ENCODE assay signal across 26 cellular contexts in the genomic region with DNA sequence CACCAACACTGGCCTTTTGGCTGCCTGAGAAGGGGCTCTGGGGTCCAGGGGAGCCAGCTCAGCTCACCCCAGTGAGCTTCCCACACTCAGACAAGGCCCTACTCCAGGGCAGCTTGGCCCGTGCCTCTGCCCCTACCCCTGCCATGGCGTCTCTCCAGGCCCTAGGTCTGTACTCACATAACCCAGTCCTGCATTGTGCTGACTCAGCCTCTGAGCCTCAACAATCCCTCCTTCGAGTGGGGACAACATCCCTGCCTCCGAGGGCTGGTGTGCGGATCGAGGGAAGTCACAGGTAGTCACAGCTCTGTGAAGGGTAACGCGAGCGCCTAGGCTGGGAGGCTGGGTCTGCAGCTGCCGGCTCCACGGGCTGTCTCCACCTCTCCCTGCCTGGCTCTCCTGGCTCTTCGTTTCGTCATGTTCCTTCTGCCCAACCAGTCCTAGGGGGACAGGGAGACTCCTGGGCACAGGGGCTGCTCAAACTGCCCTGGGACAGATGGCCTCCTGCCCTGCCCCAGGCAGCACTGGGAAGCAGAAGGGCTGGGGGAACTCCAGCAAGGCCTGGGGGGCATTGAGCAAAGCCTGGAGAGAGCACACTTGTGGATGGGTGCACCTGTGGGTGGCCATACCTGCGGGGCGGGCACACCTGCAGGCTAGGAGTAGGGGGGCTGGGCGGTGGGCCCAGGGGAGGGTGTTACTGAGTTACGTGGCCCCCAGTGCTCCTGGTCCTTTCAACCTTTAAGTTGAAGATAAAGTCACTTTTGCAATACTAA.
"Had no signal": no experiment of that assay in that cellular context is flagged by ENCODE, and none has a peak within 500 bp of the region (broad histone marks: within the 10 kb centered on the region; RNA-seq: fewer than 3 reads in every experiment).

No MANE protein-coding gene starts in this region.

- H3K4me1 Mint-ChIP-seq: naive thymus-derived CD8-positive, alpha-beta T cell; stimulated activated effector memory CD8-positive, alpha-beta T cell treated with anti-CD3 and anti-CD28 coated beads, Interleukin-12 subunit alpha, Interleukin-12 subunit beta, amount 100 ng/mL, for 72 hours had no signal

- H3K4me3 Mint-ChIP-seq: effector memory CD8-positive, alpha-beta T cell; naive thymus-derived CD8-positive, alpha-beta T cell; nephron progenitor cell; stimulated activated effector memory CD8-positive, alpha-beta T cell treated with anti-CD3 and anti-CD28 coated beads, Interleukin-12 subunit alpha, Interleukin-12 subunit beta, amount 100 ng/mL, for 72 hours had no signal

- H3K36me3 Mint-ChIP-seq: naive thymus-derived CD8-positive, alpha-beta T cell; stimulated activated effector memory CD8-positive, alpha-beta T cell treated with anti-CD3 and anti-CD28 coated beads, Interleukin-12 subunit alpha, Interleukin-12 subunit beta, amount 100 ng/mL, for 72 hours had no signal

- H3K9me3 Mint-ChIP-seq: effector memory CD8-positive, alpha-beta T cell; naive thymus-derived CD8-positive, alpha-beta T cell; stimulated activated effector memory CD8-positive, alpha-beta T cell treated with anti-CD3 and anti-CD28 coated beads, Interleukin-12 subunit alpha, Interleukin-12 subunit beta, amount 100 ng/mL, for 72 hours had no signal

- H3K4me3 ChIP-seq: esophagus squamous epithelium, prostate gland, right atrium auricular region, sigmoid colon, thoracic aorta, tibial nerve, upper lobe of left lung, uterus had no signal

- H3K27ac ChIP-seq: esophagus squamous epithelium, parathyroid adenoma, prostate gland, right atrium auricular region, sigmoid colon, thoracic aorta, tibial nerve, upper lobe of left lung, uterus had no signal

- ATAC-seq: effector memory CD8-positive, alpha-beta T cell; left lobe of liver; naive thymus-derived CD8-positive, alpha-beta T cell; stimulated activated effector memory CD8-positive, alpha-beta T cell treated with anti-CD3 and anti-CD28 coated beads, Interleukin-12 subunit alpha, Interleukin-12 subunit beta, amount 100 ng/mL, for 72 hours had no signal

- DNase-seq: cerebellar nuclear complex; cortex of kidney; effector memory CD8-positive, alpha-beta T cell; erythroblast; esophagus squamous epithelium; foreskin melanocyte; glutamatergic neuron; kidney; mesendoderm; naive thymus-derived CD8-positive, alpha-beta T cell; nephron progenitor cell; occipital lobe; sigmoid colon; stimulated activated CD4-positive, alpha-beta T cell treated with anti-CD3 and anti-CD28 coated beads, Interleukin-2, amount 100 ng/mL, for 24 hours; stimulated activated CD4-positive, alpha-beta T cell treated with anti-CD3 and anti-CD28 coated beads, Interleukin-4, amount 100 ng/mL, for 24 hours; stimulated activated naive CD4-positive, alpha-beta T cell treated with Interleukin-2 at 50 U/mL for 16 hours had no signal

- H3K27me3 Mint-ChIP-seq: effector memory CD8-positive, alpha-beta T cell; naive thymus-derived CD8-positive, alpha-beta T cell had no signal

- H3K27ac Mint-ChIP-seq: effector memory CD8-positive, alpha-beta T cell; naive thymus-derived CD8-positive, alpha-beta T cell; nephron progenitor cell had no signal

- H3K9ac ChIP-seq: parathyroid adenoma had no signal

- H3K4me1 ChIP-seq: parathyroid adenoma, prostate gland had no signal

- FAIRE-seq: endometrium, kidney had no signal

- H2AFZ ChIP-seq: parathyroid adenoma had no signal

- H3K27me3 ChIP-seq: esophagus squamous epithelium, right atrium auricular region, sigmoid colon, tibial nerve, upper lobe of left lung, uterus had no signal

- H3K79me2 ChIP-seq: parathyroid adenoma had no signal

- H3K36me3 ChIP-seq: esophagus squamous epithelium, prostate gland, right atrium auricular region, sigmoid colon, thoracic aorta, tibial nerve, upper lobe of left lung, uterus had no signal

- H3K9me3 ChIP-seq: esophagus squamous epithelium, prostate gland, right atrium auricular region, sigmoid colon, thoracic aorta, upper lobe of left lung, uterus had no signal
